1 cellular context compared by ENCODE assay signal in genomic region chr9:137183980-137184595, GRCh38.
TF ChIP-seq lines count a peak whose summit lies in the region.

No MANE protein-coding gene starts in this region.

TF ChIP-seq in K562, 482 proteins besides CTCF, POLR2A, EP300 and RAD21:
- TF ChIP-seq KAT7 (CRISPR knock-in tag; IDR thresholded peaks at IDR 0.05; ENCODE audit: borderline replicate concordance), result no peak
- no peak for TF ChIP-seq BDP1 (IDR thresholded peaks at IDR 0.05; ENCODE audit: insufficient read depth, insufficient read length)
- 0 out of 2 replicates have a peak, but pooled peaks have one; percentile 28 for TF ChIP-seq RBFOX2 (IDR thresholded peaks at IDR 0.05; ENCODE audit: low read depth, low read length)
- no peak for TF ChIP-seq ESRRA (IDR thresholded peaks at IDR 0.05; ENCODE audit: borderline replicate concordance, low read depth)
- no peak for TF ChIP-seq E4F1 (CRISPR knock-in tag; IDR thresholded peaks at IDR 0.05; ENCODE audit: borderline replicate concordance)
- TF ChIP-seq PATZ1 (CRISPR knock-in tag; IDR thresholded peaks at IDR 0.05; ENCODE audit: borderline replicate concordance), result no peak
- 0 out of 2 replicates have a peak, but pooled peaks have one; percentile 57 for TF ChIP-seq POLR2G (IDR thresholded peaks at IDR 0.05; ENCODE audit: low read depth, low read length)
- TF ChIP-seq THRB (CRISPR knock-in tag; conservative IDR thresholded peaks at IDR 0.05), result no peak
- no peak for TF ChIP-seq FOXO4 (CRISPR knock-in tag; IDR thresholded peaks at IDR 0.05)
